ENCODE assay signal across 13 cellular contexts in genomic region chr14:20400965-20401593, GRCh38. TPM values are rescaled to one million over a fixed set of nuclear protein-coding genes. Genes with fewer than 3 reads are reported as not detected.
DNase-seq lines count a peak whose midpoint lies in the region; ATAC-seq and TF ChIP-seq lines count a peak whose summit lies in the region.
"Had no signal": no experiment of that assay in that cellular context is flagged by ENCODE, and none has a peak within 500 bp of the region (broad histone marks: within the 10 kb centered on the region; RNA-seq: fewer than 3 reads in every experiment).

No MANE protein-coding gene starts in this region.

- peaks cover 66% of the 10 kb centered on the region for H3K36me3 Mint-ChIP-seq in activated CD8-positive, alpha-beta T cell treated with anti-CD3 and anti-CD28 coated beads, Interleukin-2, amount 10 ng/mL, durations not matched to agents 7 days and 5 days (ENCODE audit: low read depth)

- H3K9me3 ChIP-seq in suprapubic skin = no peaks in the 10 kb centered on the region

- 65% methylated on average over 10 of the region's 10 CpGs for WGBS in suprapubic skin

- H3K9me3 Mint-ChIP-seq in activated CD8-positive, alpha-beta T cell treated with anti-CD3 and anti-CD28 coated beads, Interleukin-2, amount 10 ng/mL, durations not matched to agents 7 days and 5 days (ENCODE audit: insufficient read depth) = no peaks in the 10 kb centered on the region
- H3K9me3 Mint-ChIP-seq: CD14-positive monocyte had no signal

- H3K4me3 ChIP-seq in suprapubic skin = no peak overlapping the region

- no peaks in the 10 kb centered on the region for H3K27me3 Mint-ChIP-seq in activated CD8-positive, alpha-beta T cell treated with anti-CD3 and anti-CD28 coated beads, Interleukin-2, amount 10 ng/mL, durations not matched to agents 7 days and 5 days (ENCODE audit: low read depth)

- no peak for TF ChIP-seq EP300 in suprapubic skin (IDR thresholded peaks at IDR 0.05)

- no peaks in the 10 kb centered on the region for H3K27me3 ChIP-seq in suprapubic skin

- peak; percentile 58 for ATAC-seq in activated CD8-positive, alpha-beta T cell treated with anti-CD3 and anti-CD28 coated beads, Interleukin-2, amount 10 ng/mL, durations not matched to agents 7 days and 5 days
- ATAC-seq in GM18861 (IDR thresholded peaks at IDR 0.05; ENCODE audit: unreplicated experiment) = no peak
- no peak for ATAC-seq in HG03045 (IDR thresholded peaks at IDR 0.05; ENCODE audit: unreplicated experiment)
- ATAC-seq: Right ventricle myocardium inferior had no signal

- no peak for TF ChIP-seq CTCF in suprapubic skin (IDR thresholded peaks at IDR 0.05)

- H3K4me3 Mint-ChIP-seq in activated CD8-positive, alpha-beta T cell treated with anti-CD3 and anti-CD28 coated beads, Interleukin-2, amount 10 ng/mL, durations not matched to agents 7 days and 5 days = no peak overlapping the region
- H3K4me3 Mint-ChIP-seq: CD14-positive monocyte had no signal

- TF ChIP-seq POLR2A in suprapubic skin (IDR thresholded peaks at IDR 0.05) = no peak

- POLR2A ChIA-PET in activated CD8-positive, alpha-beta T cell treated with anti-CD3 and anti-CD28 coated beads, Interleukin-2, amount 10 ng/mL, durations not matched to agents 7 days and 5 days (lab: Charles Lee) = no interaction called here

- H3K4me1 Mint-ChIP-seq in activated CD8-positive, alpha-beta T cell treated with anti-CD3 and anti-CD28 coated beads, Interleukin-2, amount 10 ng/mL, durations not matched to agents 7 days and 5 days (ENCODE audit: low read depth) = peaks cover 24% of the 10 kb centered on the region

- CTCF ChIA-PET in activated CD8-positive, alpha-beta T cell treated with anti-CD3 and anti-CD28 coated beads, Interleukin-2, amount 10 ng/mL, durations not matched to agents 7 days and 5 days (lab: Charles Lee) = interaction anchor here (1.0 to 1.7 kb wide), 4 partner anchors 14 to 73 kb away, joined by 3 to 7 read pairs (median 4); partner anchors contain the start of gene PARP2

- peak; percentile 12 for DNase-seq in stimulated activated CD4-positive, alpha-beta T cell treated with anti-CD3 and anti-CD28 coated beads, Interleukin-15, amount 100 ng/mL, for 24 hours
- no peak for DNase-seq in stimulated activated CD4-positive, alpha-beta T cell treated with anti-CD3 and anti-CD28 coated beads, Interleukin-12 subunit alpha, Interleukin-12 subunit beta, amount 100 ng/mL, for 4 hours
- no peak for DNase-seq in activated CD8-positive, alpha-beta T cell treated with anti-CD3 and anti-CD28 coated beads, Interleukin-2, amount 10 ng/mL, durations not matched to agents 7 days and 5 days
- DNase-seq in iris pigment epithelial cell (ENCODE audit: low read depth) (peak; percentile 7), hepatic stellate cell (ENCODE audit: low spot score) (no peak), suprapubic skin (ENCODE audit: low spot score in 2 of 2) (no peak)
- DNase-seq: activated gamma-delta T cell treated with Interleukin-2 at 50 U/mL for 16 hours, mesenchymal stem cell, MV-4-11 had no signal

- H3K27ac Mint-ChIP-seq in activated CD8-positive, alpha-beta T cell treated with anti-CD3 and anti-CD28 coated beads, Interleukin-2, amount 10 ng/mL, durations not matched to agents 7 days and 5 days = peak overlapping the region; percentile 51

- H3K36me3 ChIP-seq in suprapubic skin = peaks cover 82% of the 10 kb centered on the region

- no peak overlapping the region for H3K27ac ChIP-seq in suprapubic skin

- H3K4me1 ChIP-seq in suprapubic skin = peaks cover 7% of the 10 kb centered on the region

RNA-seq across cellular contexts. Expression of gene TEP1, which starts 12.2 kb away (rescaled TPM):
- total RNA-seq in activated CD8-positive, alpha-beta T cell treated with anti-CD3 and anti-CD28 coated beads, Interleukin-2, amount 10 ng/mL, durations not matched to agents 7 days and 5 days = 10 to 100 TPM; 34.6 to 48.7 TPM
- 10 to 100 TPM; 16.3 to 34.0 (median 25.1) TPM for total RNA-seq in suprapubic skin

RNA-seq across cellular contexts. Expression of gene KLHL33, which starts 34.9 kb away (rescaled TPM):
- 1 to 10 TPM; 2.4 to 2.7 TPM for total RNA-seq in activated CD8-positive, alpha-beta T cell treated with anti-CD3 and anti-CD28 coated beads, Interleukin-2, amount 10 ng/mL, durations not matched to agents 7 days and 5 days
- total RNA-seq in suprapubic skin = under 1 TPM in 1 of 4 donors, not detected in 3; 0.08 TPM

RNA-seq across cellular contexts. Expression of gene OSGEP, which starts 53.5 kb away (rescaled TPM):
- 10 to 100 TPM; 51.8 to 56.6 TPM for total RNA-seq in activated CD8-positive, alpha-beta T cell treated with anti-CD3 and anti-CD28 coated beads, Interleukin-2, amount 10 ng/mL, durations not matched to agents 7 days and 5 days
- 10 to 100 TPM; 40.8 to 91.0 (median 44.8) TPM for total RNA-seq in suprapubic skin

RNA-seq across cellular contexts. Expression of gene APEX1, which starts 53.9 kb away (rescaled TPM):
- total RNA-seq in activated CD8-positive, alpha-beta T cell treated with anti-CD3 and anti-CD28 coated beads, Interleukin-2, amount 10 ng/mL, durations not matched to agents 7 days and 5 days = 100 to 1,000 TPM; 135 to 142 TPM
- total RNA-seq in suprapubic skin = 100 to 1,000 TPM; 119 to 133 (median 129) TPM

RNA-seq across cellular contexts. Expression of gene PARP2, which starts 57.6 kb away (rescaled TPM):
- total RNA-seq in activated CD8-positive, alpha-beta T cell treated with anti-CD3 and anti-CD28 coated beads, Interleukin-2, amount 10 ng/mL, durations not matched to agents 7 days and 5 days = 10 to 100 TPM; 29.7 to 32.3 TPM
- 10 to 100 TPM; 12.2 to 34.0 (median 14.9) TPM for total RNA-seq in suprapubic skin

Comparison
In these comparisons a context has a peak if more than half of its experiments do, and no peak if none do; other contexts are left out.
1. DNase-seq: peak in stimulated activated CD4-positive, alpha-beta T cell treated with anti-CD3 and anti-CD28 coated beads, Interleukin-15, amount 100 ng/mL, for 24 hours (single experiment) and iris pigment epithelial cell (single experiment); none in stimulated activated CD4-positive, alpha-beta T cell treated with anti-CD3 and anti-CD28 coated beads, Interleukin-12 subunit alpha, Interleukin-12 subunit beta, amount 100 ng/mL, for 4 hours (single experiment), activated CD8-positive, alpha-beta T cell treated with anti-CD3 and anti-CD28 coated beads, Interleukin-2, amount 10 ng/mL, durations not matched to agents 7 days and 5 days (single experiment), hepatic stellate cell (single experiment) and suprapubic skin (0 of 2).